Comparison of ENCODE assay signal across 9 cellular contexts in the genomic region with DNA sequence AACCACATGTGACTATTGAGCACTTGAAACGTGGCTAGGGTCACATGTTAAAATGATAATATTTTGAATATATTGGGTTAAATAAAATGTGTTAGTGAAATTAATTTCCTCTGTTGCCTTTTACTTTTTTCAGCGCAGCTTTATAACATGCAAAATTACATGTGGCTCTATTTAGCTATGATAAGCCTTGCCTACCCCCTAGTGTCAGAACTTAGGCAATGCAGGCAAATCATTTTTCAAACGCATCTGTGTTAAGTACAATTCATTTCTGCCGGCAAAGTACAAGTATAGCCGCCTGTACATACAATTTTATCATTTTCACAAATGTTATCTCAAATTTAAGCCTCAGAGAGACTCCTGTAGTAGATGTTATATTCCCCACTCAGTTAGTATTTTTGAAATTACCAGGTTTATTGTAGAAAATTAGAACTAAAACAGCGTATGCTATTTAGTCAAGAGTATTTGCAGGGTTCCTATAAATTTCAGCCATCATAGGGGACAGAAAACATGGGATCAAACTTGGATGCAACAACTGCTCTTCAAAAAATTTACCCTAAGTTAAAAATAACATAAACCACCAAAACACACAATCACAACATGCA. TPM values are rescaled to one million over a fixed set of nuclear protein-coding genes. Genes with fewer than 3 reads are reported as not detected.
A peak's percentile ranks its signal among the peaks of the same experiment; 100 is the strongest.
DNase-seq lines count a peak whose midpoint lies in the region; ATAC-seq and TF ChIP-seq lines count a peak whose summit lies in the region.
"Had no signal": no experiment of that assay in that cellular context is flagged by ENCODE, and none has a peak within 500 bp of the region (broad histone marks: within the 10 kb centered on the region; RNA-seq: fewer than 3 reads in every experiment).

No MANE protein-coding gene starts in this region.

- no peak overlapping the region for H3K27ac ChIP-seq in heart right ventricle

- H3K4me1 ChIP-seq in heart right ventricle: no peaks in the 10 kb centered on the region

- no peaks in the 10 kb centered on the region for H3K36me3 Mint-ChIP-seq in activated naive CD4-positive, alpha-beta T cell treated with anti-CD3 and anti-CD28 coated beads for 36 hours (ENCODE audit: low read depth)

- H3K4me1 Mint-ChIP-seq in activated naive CD4-positive, alpha-beta T cell treated with anti-CD3 and anti-CD28 coated beads for 36 hours (ENCODE audit: low read depth): no peaks in the 10 kb centered on the region

- no peak overlapping the region for H3K4me3 Mint-ChIP-seq in activated naive CD4-positive, alpha-beta T cell treated with anti-CD3 and anti-CD28 coated beads for 36 hours

- peaks cover 0 to 8% (median 0%) of the 10 kb centered on the region in 11 donors for H3K9me3 ChIP-seq in heart right ventricle

- no peaks in the 10 kb centered on the region for H3K9me3 Mint-ChIP-seq in activated naive CD4-positive, alpha-beta T cell treated with anti-CD3 and anti-CD28 coated beads for 36 hours

- peaks cover 5% of the 10 kb centered on the region for H3K27me3 Mint-ChIP-seq in activated naive CD4-positive, alpha-beta T cell treated with anti-CD3 and anti-CD28 coated beads for 36 hours (ENCODE audit: low read depth)

- intact Hi-C loops in activated naive CD4-positive, alpha-beta T cell treated with anti-CD3 and anti-CD28 coated beads for 36 hours (cut with micrococcal nuclease): loop anchor here (1.0 to 10.0 kb wide), 9 partner anchors 631 to 1938 kb away; no protein-coding TSS in a partner anchor
- intact Hi-C loops in heart right ventricle (cut with DNase I): loop anchor here in 9 of 10 donors (5.0 to 10.0 kb wide), 10 partner anchors 1059 to 1941 kb away; no protein-coding TSS in a partner anchor

- peak; percentile 60 for DNase-seq in DMS53 (lab: John Stamatoyannopoulos, UW)
- DNase-seq in GM19238 (ENCODE audit: insufficient read length, low spot score): peak; percentile 7
- peak; percentile 43 for DNase-seq in NCI-H460 (ENCODE audit: extremely low read depth, low read depth)
- peak; percentile 51 for DNase-seq in activated naive CD4-positive, alpha-beta T cell treated with anti-CD3 and anti-CD28 coated beads for 36 hours
- peak in 1 of 2 donors; percentile 14 for DNase-seq in heart right ventricle
- DNase-seq in retinal pigment epithelial cell (ENCODE audit: low read depth): peak; percentile 34
- DNase-seq in activated CD8-positive, alpha-beta memory T cell treated with anti-CD3 and anti-CD28 coated beads, Interleukin-2, amount 50 U/mL, for 4 hours: no peak

- H3K36me3 ChIP-seq in heart right ventricle: no peaks in the 10 kb centered on the region

- peaks cover 0 to 69% (median 13%) of the 10 kb centered on the region in 7 donors for H3K27me3 ChIP-seq in heart right ventricle

- no peak overlapping the region for H3K4me3 ChIP-seq in heart right ventricle
- H3K4me3 ChIP-seq in retinal pigment epithelial cell (ENCODE audit: low read length): no peak overlapping the region

- CTCF ChIA-PET in activated naive CD4-positive, alpha-beta T cell treated with anti-CD3 and anti-CD28 coated beads for 36 hours (lab: Charles Lee): interaction anchor here (0.5 to 2.0 kb wide), 10 partner anchors 13 to 1937 kb away, joined by 3 to 8 read pairs (median 5); no protein-coding TSS in a partner anchor

- H3K27ac Mint-ChIP-seq in activated naive CD4-positive, alpha-beta T cell treated with anti-CD3 and anti-CD28 coated beads for 36 hours: no peak overlapping the region

- TF ChIP-seq CTCF in heart right ventricle (IDR thresholded peaks at IDR 0.05): peak; percentile 73 to 90 (median 84)
- TF ChIP-seq CTCF in retinal pigment epithelial cell (conservative IDR thresholded peaks at IDR 0.05; ENCODE audit: low read depth, low read length): peak; percentile 94

- peak; percentile 76 for ATAC-seq in HG03175 (IDR thresholded peaks at IDR 0.05; ENCODE audit: unreplicated experiment)
- peak in 2 of 8 donors; percentile 51 to 54 for ATAC-seq in heart right ventricle

- WGBS in heart right ventricle, 2 donors: 20 to 23% methylated on average over 6 of the region's 6 CpGs

RNA-seq across cellular contexts. Expression of a gene that starts 56.1 kb away (rescaled TPM):
- total RNA-seq in NCI-H460 (2014; rRNA removed; shearing (Covaris generic)): 0.10 TPM in 1 of 2 replicates, not detected in the other
- polyA plus RNA-seq in NCI-H460 (2014; cell fraction: nucleus; rRNA removed): 0.06 and 0.17 TPM in 2 replicates
- total RNA-seq in activated naive CD4-positive, alpha-beta T cell treated with anti-CD3 and anti-CD28 coated beads for 36 hours: not detected
- total RNA-seq in heart right ventricle: not detected
- not detected for polyA plus RNA-seq in heart right ventricle
- total RNA-seq: subcutaneous adipose tissue had no signal
